ENCODE assay signal across 23 cellular contexts in the genomic region with DNA sequence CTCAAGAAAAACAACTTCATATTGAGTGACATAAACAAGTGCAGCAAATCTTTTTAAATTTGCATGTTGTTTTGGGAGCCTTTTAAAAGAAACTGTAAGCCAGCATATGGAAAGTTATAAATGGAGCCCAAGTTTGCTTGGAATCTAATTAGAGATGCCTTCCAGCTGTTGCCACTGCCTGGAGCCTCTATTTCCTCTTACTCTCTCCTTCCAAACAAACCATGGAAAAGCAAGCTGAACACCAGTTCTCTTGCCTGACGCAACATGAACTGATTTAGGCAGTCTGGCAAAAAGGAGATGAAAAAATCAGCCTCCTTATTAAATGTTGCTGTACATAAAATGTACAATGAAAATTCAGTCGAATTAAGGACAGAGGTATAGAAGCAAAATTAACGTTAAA. TPM values are rescaled to one million over a fixed set of nuclear protein-coding genes. Genes with fewer than 3 reads are reported as not detected.
DNase-seq lines count a peak whose midpoint lies in the region.
"Had no signal": no experiment of that assay in that cellular context is flagged by ENCODE, and none has a peak within 500 bp of the region (broad histone marks: within the 10 kb centered on the region; RNA-seq: fewer than 3 reads in every experiment).

No MANE protein-coding gene starts in this region.

- H3K4me2 ChIP-seq in skeletal muscle satellite cell (ENCODE audit: low read length): peak overlapping the region; percentile 80
- H3K4me2 ChIP-seq: BLaER1 treated with 17β-estradiol and CSF1 and Interleukin-3, amounts not matched to agents 10 nM and 100 nM had no signal

- peaks cover 55% of the 10 kb centered on the region for H3K4me1 ChIP-seq in skeletal muscle satellite cell (ENCODE audit: control insufficient read depth, insufficient read depth, low read length)
- H3K4me1 ChIP-seq: spleen had no signal

- peak overlapping the region; percentile 83 for H3K9ac ChIP-seq in skeletal muscle satellite cell (ENCODE audit: low read depth, low read length)
- H3K9ac ChIP-seq: BLaER1 treated with 17β-estradiol and CSF1 and Interleukin-3, amounts not matched to agents 10 nM and 100 nM had no signal

- DNase-seq in DMS53 (lab: John Stamatoyannopoulos, UW) (peak; percentile 33), NCI-H69 (lab: John Stamatoyannopoulos, UW) (peak; percentile 54), fibroblast of gingiva (ENCODE audit: low read depth) (peak; percentile 34), A172 (ENCODE audit: low spot score) (no peak), NCI-H446 treated with DMSO at 0.1 percent for 48 hours (lab: John Stamatoyannopoulos, UW) (no peak)
- DNase-seq in stimulated activated CD4-positive, alpha-beta T cell treated with anti-CD3 and anti-CD28 coated beads, Interleukin-2, amount 100 ng/mL, for 48 hours: no peak
- DNase-seq: activated CD4-positive, alpha-beta T cell treated with anti-CD3 and anti-CD28 coated beads for 1 hour; activated naive CD4-positive, alpha-beta T cell treated with anti-CD3 and anti-CD28 coated beads, Interleukin-2, amount 50 U/mL, for 16 hours; activated T-cell treated with anti-CD3 and anti-CD28 coated beads, Interleukin-2, amount 50 U/mL, for 72 hours; aorta; cerebellar nuclear complex; effector CD4-positive, alpha-beta T cell; head of caudate nucleus; KG1; NCI-H1048; NCI-H1930; NCI-H446; spleen had no signal

- H3K27me3 ChIP-seq in skeletal muscle satellite cell (ENCODE audit: control insufficient read depth, insufficient read depth, low read length): no peaks in the 10 kb centered on the region
- H3K27me3 ChIP-seq: BLaER1 treated with 17β-estradiol and CSF1 and Interleukin-3, amounts not matched to agents 10 nM and 100 nM; esophagus muscularis mucosa; spleen had no signal

- H3K9me3 ChIP-seq in skeletal muscle satellite cell (replicated peaks; ENCODE audit: low read length): no peaks in the 10 kb centered on the region
- H3K9me3 ChIP-seq: esophagus muscularis mucosa had no signal

- peak overlapping the region; percentile 58 for H3K4me3 ChIP-seq in skeletal muscle satellite cell (ENCODE audit: low read length)
- H3K4me3 ChIP-seq: BLaER1 treated with 17β-estradiol and CSF1 and Interleukin-3, amounts not matched to agents 10 nM and 100 nM; spleen had no signal

- peaks cover 19% of the 10 kb centered on the region for H3K36me3 ChIP-seq in skeletal muscle satellite cell (ENCODE audit: insufficient read depth, low read length)
- H3K36me3 ChIP-seq: BLaER1 treated with 17β-estradiol and CSF1 and Interleukin-3, amounts not matched to agents 10 nM and 100 nM; esophagus muscularis mucosa; spleen had no signal

RNA-seq across cellular contexts. Expression of gene ARSJ, which starts 21.5 kb away (rescaled TPM):
- 29.2 and 34.3 TPM in 2 replicates for total RNA-seq in skeletal muscle satellite cell (2012; rRNA removed)
- total RNA-seq in A172 (2014; rRNA removed; shearing (Covaris generic)): 6.5 and 8.8 TPM in 2 replicates
- total RNA-seq: activated CD8-positive, alpha-beta memory T cell treated with anti-CD3 and anti-CD28 coated beads for 36 hours; activated T-cell treated with anti-CD3 and anti-CD28 coated beads, Interleukin-2, amount 50 U/mL, for 72 hours; G401 had no signal

Comparison
In these comparisons a context has a peak if more than half of its experiments do, and no peak if none do; other contexts are left out.
1. DNase-seq: peak in DMS53 (single experiment), NCI-H69 (single experiment) and fibroblast of gingiva (single experiment); none in A172 (single experiment), NCI-H446 treated with DMSO at 0.1 percent for 48 hours (single experiment) and stimulated activated CD4-positive, alpha-beta T cell treated with anti-CD3 and anti-CD28 coated beads, Interleukin-2, amount 100 ng/mL, for 48 hours (0 of 2).